In genomic region chr12:102917026-102917787, GRCh38 we compare ENCODE assay signal across 8 cellular contexts.
DNase-seq lines count a peak whose midpoint lies in the region; TF ChIP-seq lines count a peak whose summit lies in the region.

PAH (minus strand) TSS chr12:102917244; CDS start chr12:102917130, 114 bp downstream.

- no peaks in the 10 kb centered on the region for H3F3A ChIP-seq in SU-DHL-6 (ENCODE audit: insufficient read depth)

- H3K36me3 ChIP-seq in SU-DHL-6 (ENCODE audit: low read length), result no peaks in the 10 kb centered on the region

- peak within 1 kb of the TSS; percentile 22 for H3K4me3 ChIP-seq in SU-DHL-6 (ENCODE audit: insufficient read depth, low read length, poor library complexity, severe bottlenecking)

- H3K27me3 ChIP-seq in SU-DHL-6 (ENCODE audit: low read length), result no peaks in the 10 kb centered on the region

- no peaks in the 10 kb centered on the region for H3K79me2 ChIP-seq in SU-DHL-6 (ENCODE audit: insufficient read depth, low read length)

- no peak within 1 kb of the TSS for H3K27ac ChIP-seq in SU-DHL-6 (ENCODE audit: low read depth, low read length)

- CTCF ChIA-PET in HEK293T (lab: Yijun Ruan, JAX), result no interaction called here

- H3K9me3 ChIP-seq in SU-DHL-6 (ENCODE audit: insufficient read depth, low read length), result no peaks in the 10 kb centered on the region

- peak within 1 kb of the TSS; percentile 54 for H3K4me2 ChIP-seq in SU-DHL-6 (ENCODE audit: low read depth, low read length, poor library complexity, severe bottlenecking)

- peak; percentile 13 for DNase-seq in HEK293T (ENCODE audit: extremely low spot score)
- peak; percentile 10 for DNase-seq in germinal center (ENCODE audit: low spot score)
- peak; percentile 3 for DNase-seq in stimulated activated CD4-positive, alpha-beta T cell treated with anti-CD3 and anti-CD28 coated beads, Interleukin-4, amount 100 ng/mL, for 24 hours
- no peak for DNase-seq in OCI-M2 (lab: John Stamatoyannopoulos, UW; ENCODE audit: unreplicated experiment)
- no peak for DNase-seq in OCI-M1 (lab: John Stamatoyannopoulos, UW)
- DNase-seq in COLO829 (ENCODE audit: low spot score), result no peak

- no peaks in the 10 kb centered on the region for H3K9me2 ChIP-seq in SU-DHL-6 (replicated peaks; ENCODE audit: insufficient read depth, low read length)

- no peaks in the 10 kb centered on the region for H4K20me1 ChIP-seq in SU-DHL-6 (ENCODE audit: low read depth, low read length)

- TF ChIP-seq CTCF in GM12872 (IDR thresholded peaks at IDR 0.05; ENCODE audit: insufficient read depth, low read depth, low read length) (peak; percentile 47), SU-DHL-6 (IDR thresholded peaks at IDR 0.05; ENCODE audit: insufficient read depth, low read length, poor library complexity, severe bottlenecking) (no peak)

- peak within 1 kb of the TSS; percentile 29; the same call in 1 of the 2 replicates for H3K9ac ChIP-seq in SU-DHL-6 (ENCODE audit: low read length)

- H2AFZ ChIP-seq in SU-DHL-6 (ENCODE audit: low read depth, low read length, severe bottlenecking), result peak within 1 kb of the TSS; percentile 79

- POLR2A ChIA-PET in HEK293T (lab: Yijun Ruan, JAX), result no interaction called here

TF ChIP-seq in HEK293T, 16 proteins besides CTCF, POLR2A, EP300 and RAD21:
- TF ChIP-seq SP1 (IDR thresholded peaks at IDR 0.05) (no peak), ZNF384 (IDR thresholded peaks at IDR 0.05) (no peak), CTBP1 (IDR thresholded peaks at IDR 0.05; ENCODE audit: borderline replicate concordance) (no peak), PKNOX1 (IDR thresholded peaks at IDR 0.05) (no peak), TARDBP (IDR thresholded peaks at IDR 0.05) (no peak)
TF ChIP-seq in HEK293T: peak in this region for 0.

Comparison
In these comparisons a context has a peak if more than half of its experiments do, and no peak if none do; other contexts are left out.
1. DNase-seq: peak in HEK293T (single experiment), germinal center (single experiment) and stimulated activated CD4-positive, alpha-beta T cell treated with anti-CD3 and anti-CD28 coated beads, Interleukin-4, amount 100 ng/mL, for 24 hours (single experiment); none in OCI-M2 (single experiment), OCI-M1 (single experiment) and COLO829 (single experiment).